ENCODE assay signal across 27 cellular contexts in the genomic region with DNA sequence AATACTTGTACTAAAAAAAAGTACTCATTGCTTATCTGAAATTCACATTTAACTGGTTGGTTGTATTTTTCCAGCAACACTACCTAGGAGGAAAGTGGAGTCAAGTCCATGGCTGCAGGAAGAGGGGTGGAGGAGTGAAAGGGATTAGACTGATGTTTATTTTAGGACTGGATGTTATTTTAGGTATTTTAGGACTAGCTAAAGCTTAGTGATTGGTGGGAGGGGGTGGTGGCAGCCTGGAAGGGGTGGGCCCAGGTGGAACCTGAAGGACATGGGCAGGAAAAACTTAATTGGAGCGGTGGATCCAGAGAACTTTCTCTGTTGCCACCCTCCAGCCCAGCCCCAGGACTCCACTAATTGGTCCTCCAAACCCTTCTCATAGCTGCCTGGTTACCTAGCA. TPM values are rescaled to one million over a fixed set of nuclear protein-coding genes. Genes with fewer than 3 reads are reported as not detected.
DNase-seq lines count a peak whose midpoint lies in the region; ATAC-seq, FAIRE-seq and TF ChIP-seq lines count a peak whose summit lies in the region.
"Had no signal": no experiment of that assay in that cellular context is flagged by ENCODE, and none has a peak within 500 bp of the region (broad histone marks: within the 10 kb centered on the region; RNA-seq: fewer than 3 reads in every experiment).

No MANE protein-coding gene starts in this region.

- H3K4me3 ChIP-seq in HepG2 (replicated peaks in 1 of 3; ENCODE audit: insufficient read depth in 1 of 3, low read depth in 2 of 3, low read length in 3 of 3) (peak overlapping the region in 1 of 3 experiments; percentile 56; a peak in 1 of 6 replicates), right lobe of liver (no peak overlapping the region), prostate gland (no peak overlapping the region)
- H3K4me3 ChIP-seq: MG63, smooth muscle cell had no signal

- intact Hi-C loops in HepG2 (cut with micrococcal nuclease; ENCODE audit: unreplicated experiment) = loop anchor here (10.0 kb wide), 1 partner anchor 269 kb away; a partner anchor contains a TSS
- intact Hi-C loops in right lobe of liver (cut with DNase I) = no loop called here
- intact Hi-C loops in prostate gland (cut with DNase I) = loop anchor here (10.0 kb wide), 1 partner anchor 169 kb away; no protein-coding TSS in a partner anchor

- TF ChIP-seq POLR2A in HepG2 (IDR thresholded peaks at IDR 0.05; ENCODE audit: insufficient read depth in 1 of 2, low read depth in 2 of 2, low read length in 2 of 2) (no peak), right lobe of liver (IDR thresholded peaks at IDR 0.05) (no peak), prostate gland (IDR thresholded peaks at IDR 0.05) (no peak)

- H3K9ac ChIP-seq in HepG2 (ENCODE audit: insufficient read depth, low read depth, low read length) = no peak overlapping the region

- DNase-seq in HepG2 (ENCODE audit: low spot score) = no peak
- DNase-seq in right lobe of liver = no peak
- no peak for DNase-seq in foreskin keratinocyte
- no peak for DNase-seq in prostate gland (ENCODE audit: low spot score)
- no peak for DNase-seq in medulla oblongata (ENCODE audit: extremely low spot score)
- DNase-seq in T1000 (lab: John Stamatoyannopoulos, UW) = no peak
- DNase-seq: activated CD4-positive, alpha-beta T cell treated with anti-CD3 and anti-CD28 coated beads for 1 hour; activated CD8-positive, alpha-beta T cell treated with anti-CD3 and anti-CD28 coated beads for 36 hours; activated T-cell treated with anti-CD3 and anti-CD28 coated beads, Interleukin-2, amount 50 U/mL, for 1 hour; AML-193; CD8-positive, alpha-beta memory T cell; dermis blood vessel endothelial cell; DMS53; kidney glomerular epithelial cell; mesendoderm; MG63; naive B cell; NCI-H1436; NCI-H446 treated with DMSO at 0.1 percent for 48 hours; retina; SIG-M5 had no signal

- H3K4me1 ChIP-seq in HepG2 (ENCODE audit: insufficient read depth, low read length) (peaks cover 67% of the 10 kb centered on the region), right lobe of liver (peaks cover 0 to 38% (median 17%) of the 10 kb centered on the region in 4 donors), foreskin keratinocyte (peaks cover 40% of the 10 kb centered on the region), prostate gland (replicated peaks) (peaks cover 19% of the 10 kb centered on the region)

- WGBS in HepG2 (ENCODE audit: low lambda C conversion rate) = 43% methylated on average over 1 of the region's 1 CpG
- WGBS in right lobe of liver (ENCODE audit: insufficient coverage, low coverage, low lambda C conversion rate, missing lambda C conversion rate) = 100% methylated on average over 1 of the region's 1 CpG
- WGBS in prostate gland = 76% methylated on average over 1 of the region's 1 CpG

- H3K27ac ChIP-seq in HepG2 (ENCODE audit: extremely low read length, insufficient read depth, low read length) = no peak overlapping the region
- H3K27ac ChIP-seq in right lobe of liver = peak overlapping the region in 1 of 3 donors; percentile 31
- peak overlapping the region; percentile 98 for H3K27ac ChIP-seq in foreskin keratinocyte
- peak overlapping the region; percentile 77 to 96 for H3K27ac ChIP-seq in prostate gland

- TF ChIP-seq CTCF in HepG2 (CRISPR knock-in tag; IDR thresholded peaks at IDR 0.05) = no peak
- TF ChIP-seq CTCF in right lobe of liver (IDR thresholded peaks at IDR 0.05) = no peak
- TF ChIP-seq CTCF in foreskin keratinocyte (conservative IDR thresholded peaks at IDR 0.05) = no peak
- no peak for TF ChIP-seq CTCF in prostate gland (IDR thresholded peaks at IDR 0.05)

- H3K9me3 ChIP-seq in HepG2 (ENCODE audit: low read length) = no peaks in the 10 kb centered on the region
- H3K9me3 ChIP-seq in right lobe of liver = no peaks in the 10 kb centered on the region
- H3K9me3 ChIP-seq in prostate gland = no peaks in the 10 kb centered on the region
- H3K9me3 ChIP-seq: MG63 had no signal

- no peak for ATAC-seq in HepG2
- no peak for ATAC-seq in right lobe of liver
- ATAC-seq in foreskin keratinocyte = no peak
- no peak for ATAC-seq in GM21367 (IDR thresholded peaks at IDR 0.05; ENCODE audit: unreplicated experiment)
- ATAC-seq in HG02973 (IDR thresholded peaks at IDR 0.05; ENCODE audit: unreplicated experiment) = no peak
- ATAC-seq: activated CD8-positive, alpha-beta T cell treated with anti-CD3 and anti-CD28 coated beads for 36 hours had no signal

- peak overlapping the region; percentile 61 for H3K4me2 ChIP-seq in HepG2 (ENCODE audit: low read depth, low read length)
- H3K4me2 ChIP-seq: smooth muscle cell had no signal

- H3K27me3 ChIP-seq in HepG2 (ENCODE audit: control insufficient read depth in 1 of 2, insufficient read depth in 2 of 2, low read length in 2 of 2) = no peaks in the 10 kb centered on the region; a peak in 1 of 5 replicates
- H3K27me3 ChIP-seq in right lobe of liver = no peaks in the 10 kb centered on the region
- no peaks in the 10 kb centered on the region for H3K27me3 ChIP-seq in foreskin keratinocyte
- H3K27me3 ChIP-seq in prostate gland (replicated peaks; ENCODE audit: insufficient read depth) = no peaks in the 10 kb centered on the region
- H3K27me3 ChIP-seq: MG63 had no signal

- no peak for TF ChIP-seq EP300 in HepG2 (IDR thresholded peaks at IDR 0.05; ENCODE audit: low read depth in 2 of 2, low read length in 2 of 2)
- TF ChIP-seq EP300 in HepG2 (CRISPR knock-in tag; IDR thresholded peaks at IDR 0.05; ENCODE audit: borderline replicate concordance) = no peak

- no peak overlapping the region for H2AFZ ChIP-seq in HepG2 (ENCODE audit: low read length)

- H3K36me3 ChIP-seq in HepG2 (replicated peaks in 1 of 2; ENCODE audit: control insufficient read depth in 1 of 2, insufficient read depth in 2 of 2, low read length in 2 of 2) = no peaks in the 10 kb centered on the region
- H3K36me3 ChIP-seq in right lobe of liver = no peaks in the 10 kb centered on the region
- no peaks in the 10 kb centered on the region for H3K36me3 ChIP-seq in prostate gland
- H3K36me3 ChIP-seq: MG63 had no signal

- in situ Hi-C loops in HepG2 (cut with HindIII; ENCODE audit: extremely low pct_ligation_motif_present, low pct_unique_long_range_greater_than_20kb) = no loop called here

- no TSS peak for BruUV-seq in HepG2 (replicated peaks; lab: Mats Ljungman, UMichigan)

- POLR2A ChIA-PET in HepG2 (lab: Yijun Ruan, JAX) = interaction anchor here (0.8 to 8.5 kb wide), 6 partner anchors 9 to 105 kb away, joined by 3 to 64 read pairs (median 12); a partner anchor contains a TSS

- CTCF ChIA-PET in HepG2 (lab: Yijun Ruan, JAX; ENCODE audit: low intra/inter-chr PET ratio, low total read pairs) = interaction anchor here (0.9 to 1.2 kb wide), 4 partner anchors 23 to 100 kb away, joined by 3 to 4 read pairs (median 3); a partner anchor contains a TSS

- TF ChIP-seq RAD21 in HepG2 (CRISPR knock-in tag; IDR thresholded peaks at IDR 0.05) = no peak

- H3K79me2 ChIP-seq in HepG2 (ENCODE audit: insufficient read depth, low read length) = peaks cover 11% of the 10 kb centered on the region

- peak; percentile 28 for FAIRE-seq in HepG2 (lab: Jason Lieb, UNC)
- FAIRE-seq: A204.1, G401.6, TTC549 had no signal

- no peaks in the 10 kb centered on the region for H4K20me1 ChIP-seq in HepG2 (ENCODE audit: insufficient read depth, low read length)

RNA-seq across cellular contexts. Expression of a gene that starts 3.9 kb away (rescaled TPM):
- total RNA-seq in HepG2 (2016; rRNA removed; fragmentation: Illumina TruSeq; extraction: Trizol) (69.7 and 139 TPM in 2 replicates), right lobe of liver (100 to 1,000 TPM; 101 to 160 (median 126) TPM), foreskin keratinocyte (435 and 443 TPM in 2 replicates), prostate gland (100 to 1,000 TPM; 139 to 193 TPM)
- total RNA-seq in HepG2 (2016; cell fraction: cytosol; rRNA removed; fragmentation: Illumina TruSeq; extraction: Trizol; ENCODE audit: low read depth) = 37.2 and 38.6 TPM in 2 replicates
- total RNA-seq in HepG2 (2016; cell fraction: insoluble cytoplasmic fraction; rRNA removed; fragmentation: Illumina TruSeq; extraction: Trizol) = 57.8 and 142 TPM in 2 replicates
- total RNA-seq in HepG2 (2016; cell fraction: membrane; rRNA removed; fragmentation: Illumina TruSeq; extraction: Trizol) = 88.3 and 90.4 TPM in 2 replicates
- total RNA-seq in HepG2 (2016; cell fraction: nucleus; rRNA removed; fragmentation: Illumina TruSeq; extraction: Trizol) = 108 and 128 TPM in 2 replicates
- polyA plus RNA-seq in HepG2 (2011; rRNA removed) (127 and 181 TPM in 2 replicates), foreskin keratinocyte (367 and 396 TPM in 2 replicates)
- polyA plus RNA-seq in HepG2 (2011; cell fraction: cytosol; rRNA removed) = 146 and 187 TPM in 2 replicates
- 207 and 243 TPM in 2 replicates for polyA plus RNA-seq in HepG2 (2011; cell fraction: nucleus; rRNA removed)
- 254 and 390 TPM in 2 replicates for polyA plus RNA-seq in HepG2 (2012)
- polyA plus RNA-seq in HepG2 (2016; cell fraction: cytosol; fragmentation: Illumina TruSeq; extraction: Trizol; ENCODE audit: low read depth) = 33.9 and 35.7 TPM in 2 replicates
- 56.2 and 61.3 TPM in 2 replicates for polyA plus RNA-seq in HepG2 (2016; cell fraction: insoluble cytoplasmic fraction; fragmentation: Illumina TruSeq; extraction: Trizol; ENCODE audit: low read depth)
- polyA plus RNA-seq in HepG2 (2016; cell fraction: membrane; fragmentation: Illumina TruSeq; extraction: Trizol; ENCODE audit: low read depth) = 62.1 and 66.4 TPM in 2 replicates
- 152 and 156 TPM in 2 replicates for polyA plus RNA-seq in HepG2 (2016; cell fraction: nucleus; fragmentation: Illumina TruSeq; extraction: Trizol; ENCODE audit: insufficient read depth, low read depth)
- polyA minus RNA-seq in HepG2 (2011; rRNA and poly(A)+ RNA removed; ENCODE audit: low replicate concordance) = 19.4 and 315 TPM in 2 replicates
- 88.2 and 133 TPM in 2 replicates for polyA minus RNA-seq in HepG2 (2011; cell fraction: cytosol; rRNA and poly(A)+ RNA removed)
- 37.2 and 64.6 TPM in 2 replicates for polyA minus RNA-seq in HepG2 (2011; cell fraction: nucleus; rRNA and poly(A)+ RNA removed)

RNA-seq across cellular contexts. Expression of a gene that starts 25.9 kb away (rescaled TPM):
- total RNA-seq in HepG2 (2016; rRNA removed; fragmentation: Illumina TruSeq; extraction: Trizol) (50.0 and 55.9 TPM in 2 replicates), right lobe of liver (100 to 1,000 TPM in 4 of 6 experiments, 10 to 100 TPM in 2; 78.5 to 137 (median 115) TPM), foreskin keratinocyte (40.9 and 43.5 TPM in 2 replicates), prostate gland (100 to 1,000 TPM; 103 to 145 TPM)
- total RNA-seq in HepG2 (2016; cell fraction: cytosol; rRNA removed; fragmentation: Illumina TruSeq; extraction: Trizol; ENCODE audit: low read depth) = 21.6 and 27.3 TPM in 2 replicates
- total RNA-seq in HepG2 (2016; cell fraction: insoluble cytoplasmic fraction; rRNA removed; fragmentation: Illumina TruSeq; extraction: Trizol) = 48.3 and 59.8 TPM in 2 replicates
- 30.6 and 30.7 TPM in 2 replicates for total RNA-seq in HepG2 (2016; cell fraction: membrane; rRNA removed; fragmentation: Illumina TruSeq; extraction: Trizol)
- 34.2 and 39.5 TPM in 2 replicates for total RNA-seq in HepG2 (2016; cell fraction: nucleus; rRNA removed; fragmentation: Illumina TruSeq; extraction: Trizol)
- polyA plus RNA-seq in HepG2 (2011; rRNA removed) (78.0 and 80.4 TPM in 2 replicates), foreskin keratinocyte (65.1 and 66.6 TPM in 2 replicates)
- polyA plus RNA-seq in HepG2 (2011; cell fraction: cytosol; rRNA removed) = 48.4 and 76.6 TPM in 2 replicates
- polyA plus RNA-seq in HepG2 (2011; cell fraction: nucleus; rRNA removed) = 76.3 and 77.5 TPM in 2 replicates
- 59.5 and 60.9 TPM in 2 replicates for polyA plus RNA-seq in HepG2 (2012)
- polyA plus RNA-seq in HepG2 (2016; cell fraction: cytosol; fragmentation: Illumina TruSeq; extraction: Trizol; ENCODE audit: low read depth) = 24.9 and 29.3 TPM in 2 replicates
- 58.0 and 59.1 TPM in 2 replicates for polyA plus RNA-seq in HepG2 (2016; cell fraction: insoluble cytoplasmic fraction; fragmentation: Illumina TruSeq; extraction: Trizol; ENCODE audit: low read depth)
- polyA plus RNA-seq in HepG2 (2016; cell fraction: membrane; fragmentation: Illumina TruSeq; extraction: Trizol; ENCODE audit: low read depth) = 31.6 and 35.4 TPM in 2 replicates
- 73.5 and 80.9 TPM in 2 replicates for polyA plus RNA-seq in HepG2 (2016; cell fraction: nucleus; fragmentation: Illumina TruSeq; extraction: Trizol; ENCODE audit: insufficient read depth, low read depth)
- polyA minus RNA-seq in HepG2 (2011; rRNA and poly(A)+ RNA removed; ENCODE audit: low replicate concordance) = 33.3 and 44.2 TPM in 2 replicates
- polyA minus RNA-seq in HepG2 (2011; cell fraction: cytosol; rRNA and poly(A)+ RNA removed) = 15.5 and 20.7 TPM in 2 replicates
- polyA minus RNA-seq in HepG2 (2011; cell fraction: nucleus; rRNA and poly(A)+ RNA removed) = 9.7 and 10.9 TPM in 2 replicates

RNA-seq across cellular contexts. Expression of a gene that starts 26.3 kb away (rescaled TPM):
- total RNA-seq in HepG2 (2016; rRNA removed; fragmentation: Illumina TruSeq; extraction: Trizol) = 186 and 241 TPM in 2 replicates
- total RNA-seq in HepG2 (2016; cell fraction: cytosol; rRNA removed; fragmentation: Illumina TruSeq; extraction: Trizol; ENCODE audit: low read depth) = 26.6 and 29.2 TPM in 2 replicates
- 202 and 247 TPM in 2 replicates for total RNA-seq in HepG2 (2016; cell fraction: insoluble cytoplasmic fraction; rRNA removed; fragmentation: Illumina TruSeq; extraction: Trizol)
- 56.8 and 59.3 TPM in 2 replicates for total RNA-seq in HepG2 (2016; cell fraction: membrane; rRNA removed; fragmentation: Illumina TruSeq; extraction: Trizol)
- 85.4 and 91.7 TPM in 2 replicates for total RNA-seq in HepG2 (2016; cell fraction: nucleus; rRNA removed; fragmentation: Illumina TruSeq; extraction: Trizol)
- 110 and 119 TPM in 2 replicates for polyA plus RNA-seq in HepG2 (2011; rRNA removed)
- 138 and 202 TPM in 2 replicates for polyA plus RNA-seq in HepG2 (2011; cell fraction: cytosol; rRNA removed)
- polyA plus RNA-seq in HepG2 (2011; cell fraction: nucleus; rRNA removed) = 161 and 181 TPM in 2 replicates
- 99.2 and 104 TPM in 2 replicates for polyA plus RNA-seq in HepG2 (2012)
- polyA plus RNA-seq in HepG2 (2016; cell fraction: cytosol; fragmentation: Illumina TruSeq; extraction: Trizol; ENCODE audit: low read depth) = 13.9 and 16.0 TPM in 2 replicates
- 224 and 231 TPM in 2 replicates for polyA plus RNA-seq in HepG2 (2016; cell fraction: insoluble cytoplasmic fraction; fragmentation: Illumina TruSeq; extraction: Trizol; ENCODE audit: low read depth)
- polyA plus RNA-seq in HepG2 (2016; cell fraction: membrane; fragmentation: Illumina TruSeq; extraction: Trizol; ENCODE audit: low read depth) = 30.9 and 33.2 TPM in 2 replicates
- polyA plus RNA-seq in HepG2 (2016; cell fraction: nucleus; fragmentation: Illumina TruSeq; extraction: Trizol; ENCODE audit: insufficient read depth, low read depth) = 127 and 131 TPM in 2 replicates
- 41.5 and 143 TPM in 2 replicates for polyA minus RNA-seq in HepG2 (2011; rRNA and poly(A)+ RNA removed; ENCODE audit: low replicate concordance)
- 58.2 and 63.3 TPM in 2 replicates for polyA minus RNA-seq in HepG2 (2011; cell fraction: cytosol; rRNA and poly(A)+ RNA removed)
- polyA minus RNA-seq in HepG2 (2011; cell fraction: nucleus; rRNA and poly(A)+ RNA removed) = 39.9 and 43.6 TPM in 2 replicates
- total RNA-seq in right lobe of liver = 10 to 100 TPM; 40.0 to 99.5 (median 45.2) TPM
- 101 and 108 TPM in 2 replicates for total RNA-seq in foreskin keratinocyte
- 114 and 120 TPM in 2 replicates for polyA plus RNA-seq in foreskin keratinocyte
- total RNA-seq in prostate gland = 100 to 1,000 TPM; 217 to 237 TPM

RNA-seq across cellular contexts. Expression of a gene that starts 35.4 kb away (rescaled TPM):
- total RNA-seq in HepG2 (2016; rRNA removed; fragmentation: Illumina TruSeq; extraction: Trizol) (0.09 TPM in 1 of 2 replicates, not detected in the other), right lobe of liver (1 to 10 TPM in 2 of 6 experiments, under 1 TPM in 4; 0.56 to 3.2 (median 0.94) TPM), foreskin keratinocyte (0.14 and 0.18 TPM in 2 replicates), prostate gland (under 1 TPM in 1 of 2 donors, not detected in 1; 0.91 TPM)
- total RNA-seq in HepG2 (2016; cell fraction: cytosol; rRNA removed; fragmentation: Illumina TruSeq; extraction: Trizol; ENCODE audit: low read depth) = not detected in 2 replicates
- 0.15 TPM in 1 of 2 replicates, not detected in the other for total RNA-seq in HepG2 (2016; cell fraction: insoluble cytoplasmic fraction; rRNA removed; fragmentation: Illumina TruSeq; extraction: Trizol)
- total RNA-seq in HepG2 (2016; cell fraction: membrane; rRNA removed; fragmentation: Illumina TruSeq; extraction: Trizol) = 0.17 TPM in 1 of 2 replicates, not detected in the other
- 0.25 and 0.38 TPM in 2 replicates for total RNA-seq in HepG2 (2016; cell fraction: nucleus; rRNA removed; fragmentation: Illumina TruSeq; extraction: Trizol)
- polyA plus RNA-seq in HepG2 (2011; rRNA removed) (0.05 and 0.09 TPM in 2 replicates), foreskin keratinocyte (0.11 and 0.12 TPM in 2 replicates)
- polyA plus RNA-seq in HepG2 (2011; cell fraction: cytosol; rRNA removed) = 0.05 and 0.12 TPM in 2 replicates
- 0.45 and 0.68 TPM in 2 replicates for polyA plus RNA-seq in HepG2 (2011; cell fraction: nucleus; rRNA removed)
- polyA plus RNA-seq in HepG2 (2012) = 0.09 and 0.11 TPM in 2 replicates
- 0.08 and 0.22 TPM in 2 replicates for polyA plus RNA-seq in HepG2 (2016; cell fraction: cytosol; fragmentation: Illumina TruSeq; extraction: Trizol; ENCODE audit: low read depth)
- polyA plus RNA-seq in HepG2 (2016; cell fraction: insoluble cytoplasmic fraction; fragmentation: Illumina TruSeq; extraction: Trizol; ENCODE audit: low read depth) = 0.16 TPM in 1 of 2 replicates, not detected in the other
- polyA plus RNA-seq in HepG2 (2016; cell fraction: membrane; fragmentation: Illumina TruSeq; extraction: Trizol; ENCODE audit: low read depth) = 0.22 and 0.27 TPM in 2 replicates
- not detected in 2 replicates for polyA plus RNA-seq in HepG2 (2016; cell fraction: nucleus; fragmentation: Illumina TruSeq; extraction: Trizol; ENCODE audit: insufficient read depth, low read depth)
- 0.12 and 1.2 TPM in 2 replicates for polyA minus RNA-seq in HepG2 (2011; rRNA and poly(A)+ RNA removed; ENCODE audit: low replicate concordance)
- polyA minus RNA-seq in HepG2 (2011; cell fraction: cytosol; rRNA and poly(A)+ RNA removed) = not detected in 2 replicates
- 1.2 and 1.5 TPM in 2 replicates for polyA minus RNA-seq in HepG2 (2011; cell fraction: nucleus; rRNA and poly(A)+ RNA removed)
- total RNA-seq: dermis blood vessel endothelial cell had no signal
- polyA plus RNA-seq: CD8-positive, alpha-beta memory T cell had no signal

Comparison
In these comparisons a context has a peak if more than half of its experiments do, and no peak if none do; other contexts are left out.
1. intact Hi-C loops: an anchor here in HepG2 (10.0 kb wide) and prostate gland (10.0 kb wide); none called in right lobe of liver.